1 cellular context compared by ENCODE assay signal in genomic region chr6:34475167-34476047, GRCh38.
TF ChIP-seq lines count a peak whose summit lies in the region.

No MANE protein-coding gene starts in this region.

TF ChIP-seq in GM12878, 131 proteins besides CTCF, POLR2A, EP300 and RAD21:
- TF ChIP-seq IKZF1 (conservative IDR thresholded peaks at IDR 0.05) (peak; percentile 40; the same call in 1 of the 2 replicates), TCF3 (IDR thresholded peaks at IDR 0.05; ENCODE audit: borderline replicate concordance, insufficient read depth, low read depth, low read length) (no peak)
